Comparison of ENCODE assay signal across 1 cellular context in genomic region chr17:79010304-79010646, GRCh38.
A peak's percentile ranks its signal among the peaks of the same experiment; 100 is the strongest.
TF ChIP-seq lines count a peak whose summit lies in the region.

No MANE protein-coding gene starts in this region.

TF ChIP-seq in HepG2, 621 proteins besides CTCF, POLR2A, EP300 and RAD21:
- TF ChIP-seq ZNF207 (IDR thresholded peaks at IDR 0.05; ENCODE audit: borderline replicate concordance), result no peak
- 0 out of 2 replicates have a peak, but pooled peaks have one; percentile 6 for TF ChIP-seq ZFP41 (CRISPR knock-in tag; IDR thresholded peaks at IDR 0.05; ENCODE audit: borderline replicate concordance)
- TF ChIP-seq ZNF350 (CRISPR knock-in tag; IDR thresholded peaks at IDR 0.05; ENCODE audit: borderline replicate concordance, low read depth), result 0 out of 2 replicates have a peak, but pooled peaks have one; percentile 4
- TF ChIP-seq, protein P1, sequence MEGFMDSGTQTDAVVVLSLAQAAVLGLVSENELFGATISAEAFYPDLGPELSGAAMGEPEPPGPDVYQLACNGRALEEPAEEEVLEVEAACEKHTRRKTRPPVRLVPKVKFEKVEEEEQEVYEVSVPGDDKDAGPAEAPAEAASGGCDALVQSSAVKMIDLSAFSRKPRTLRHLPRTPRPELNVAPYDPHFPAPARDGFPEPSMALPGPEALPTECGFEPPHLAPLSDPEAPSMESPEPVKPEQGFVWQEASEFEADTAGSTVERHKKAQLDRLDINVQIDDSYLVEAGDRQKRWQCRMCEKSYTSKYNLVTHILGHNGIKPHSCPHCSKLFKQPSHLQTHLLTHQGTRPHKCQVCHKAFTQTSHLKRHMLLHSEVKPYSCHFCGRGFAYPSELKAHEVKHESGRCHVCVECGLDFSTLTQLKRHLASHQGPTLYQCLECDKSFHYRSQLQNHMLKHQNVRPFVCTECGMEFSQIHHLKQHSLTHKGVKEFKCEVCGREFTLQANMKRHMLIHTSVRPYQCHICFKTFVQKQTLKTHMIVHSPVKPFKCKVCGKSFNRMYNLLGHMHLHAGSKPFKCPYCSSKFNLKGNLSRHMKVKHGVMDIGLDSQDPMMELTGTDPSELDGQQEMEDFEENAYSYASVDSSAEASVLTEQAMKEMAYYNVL (CRISPR knock-in tag; IDR thresholded peaks at IDR 0.05; ENCODE audit: borderline replicate concordance), result 0 out of 2 replicates have a peak, but pooled peaks have one; percentile 20
- no peak for TF ChIP-seq EED (CRISPR knock-in tag; IDR thresholded peaks at IDR 0.05)
- 0 out of 2 replicates have a peak, but pooled peaks have one; percentile 7 for TF ChIP-seq NRL (CRISPR knock-in tag; IDR thresholded peaks at IDR 0.05; ENCODE audit: borderline replicate concordance)
- TF ChIP-seq SNAPC5 (CRISPR knock-in tag; IDR thresholded peaks at IDR 0.05; ENCODE audit: borderline replicate concordance), result no peak
- TF ChIP-seq CC2D1A (CRISPR knock-in tag; IDR thresholded peaks at IDR 0.05), result 0 out of 2 replicates have a peak, but pooled peaks have one; percentile 54
- TF ChIP-seq ZNF343 (CRISPR knock-in tag; IDR thresholded peaks at IDR 0.05), result no peak
- TF ChIP-seq HCFC1 (IDR thresholded peaks at IDR 0.05; ENCODE audit: low read depth, low read length), result no peak
- TF ChIP-seq, protein P2, sequence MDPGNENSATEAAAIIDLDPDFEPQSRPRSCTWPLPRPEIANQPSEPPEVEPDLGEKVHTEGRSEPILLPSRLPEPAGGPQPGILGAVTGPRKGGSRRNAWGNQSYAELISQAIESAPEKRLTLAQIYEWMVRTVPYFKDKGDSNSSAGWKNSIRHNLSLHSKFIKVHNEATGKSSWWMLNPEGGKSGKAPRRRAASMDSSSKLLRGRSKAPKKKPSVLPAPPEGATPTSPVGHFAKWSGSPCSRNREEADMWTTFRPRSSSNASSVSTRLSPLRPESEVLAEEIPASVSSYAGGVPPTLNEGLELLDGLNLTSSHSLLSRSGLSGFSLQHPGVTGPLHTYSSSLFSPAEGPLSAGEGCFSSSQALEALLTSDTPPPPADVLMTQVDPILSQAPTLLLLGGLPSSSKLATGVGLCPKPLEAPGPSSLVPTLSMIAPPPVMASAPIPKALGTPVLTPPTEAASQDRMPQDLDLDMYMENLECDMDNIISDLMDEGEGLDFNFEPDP (CRISPR knock-in tag; conservative IDR thresholded peaks at IDR 0.05), result 0 out of 2 replicates have a peak, but pooled peaks have one; percentile 7
- TF ChIP-seq IKZF5 (CRISPR knock-in tag; IDR thresholded peaks at IDR 0.05), result no peak
- TF ChIP-seq HIVEP1 (CRISPR knock-in tag; IDR thresholded peaks at IDR 0.05), result 0 out of 2 replicates have a peak, but pooled peaks have one; percentile 1
- TF ChIP-seq ZNF274 (CRISPR knock-in tag; IDR thresholded peaks at IDR 0.05), result 0 out of 2 replicates have a peak, but pooled peaks have one; percentile 10
- TF ChIP-seq, protein P3, sequence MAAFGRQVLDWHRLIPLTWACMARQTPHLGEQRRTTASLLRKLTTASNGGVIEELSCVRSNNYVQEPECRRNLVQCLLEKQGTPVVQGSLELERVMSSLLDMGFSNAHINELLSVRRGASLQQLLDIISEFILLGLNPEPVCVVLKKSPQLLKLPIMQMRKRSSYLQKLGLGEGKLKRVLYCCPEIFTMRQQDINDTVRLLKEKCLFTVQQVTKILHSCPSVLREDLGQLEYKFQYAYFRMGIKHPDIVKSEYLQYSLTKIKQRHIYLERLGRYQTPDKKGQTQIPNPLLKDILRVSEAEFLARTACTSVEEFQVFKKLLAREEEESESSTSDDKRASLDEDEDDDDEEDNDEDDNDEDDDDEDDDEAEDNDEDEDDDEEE (CRISPR knock-in tag; IDR thresholded peaks at IDR 0.05), result 0 out of 2 replicates have a peak, but pooled peaks have one; percentile 67
- 0 out of 2 replicates have a peak, but pooled peaks have one; percentile 12 for TF ChIP-seq ZNF333 (CRISPR knock-in tag; IDR thresholded peaks at IDR 0.05; ENCODE audit: borderline replicate concordance)
- no peak for TF ChIP-seq ZBTB7B (CRISPR knock-in tag; IDR thresholded peaks at IDR 0.05)
- no peak for TF ChIP-seq MAFG (CRISPR knock-in tag; IDR thresholded peaks at IDR 0.05)
- no peak for TF ChIP-seq RAD51 (IDR thresholded peaks at IDR 0.05; ENCODE audit: borderline replicate concordance)
- TF ChIP-seq ZNF780A (CRISPR knock-in tag; IDR thresholded peaks at IDR 0.05), result no peak
- no peak for TF ChIP-seq ZNF562 (CRISPR knock-in tag; IDR thresholded peaks at IDR 0.05; ENCODE audit: borderline replicate concordance)
TF ChIP-seq in HepG2: peak in this region for 10.
